ENCODE assay signal across 28 cellular contexts in genomic region chr12:7608184-7608911, GRCh38. TPM values are rescaled to one million over a fixed set of nuclear protein-coding genes. Genes with fewer than 3 reads are reported as not detected.
"Had no signal": no experiment of that assay in that cellular context is flagged by ENCODE, and none has a peak within 500 bp of the region (broad histone marks: within the 10 kb centered on the region; RNA-seq: fewer than 3 reads in every experiment).

No MANE protein-coding gene starts in this region.

- H3K36me3 ChIP-seq: right lobe of liver, stomach, suprapubic skin, tibial nerve, uterus, WERI-Rb-1 had no signal

- H3K9me3 ChIP-seq: right lobe of liver, stomach, suprapubic skin, tibial nerve, uterus had no signal

- H3K27ac ChIP-seq: coronary artery, right lobe of liver, skin epidermis, stomach, suprapubic skin, tibial nerve, uterus, WERI-Rb-1 had no signal

- H3K27me3 ChIP-seq: right lobe of liver, suprapubic skin, tibial nerve, uterus had no signal

- H3K4me3 ChIP-seq: coronary artery, right lobe of liver, skin epidermis, stomach, suprapubic skin, tibial nerve, uterus had no signal

- ATAC-seq: activated CD8-positive, alpha-beta T cell treated with anti-CD3 and anti-CD28 coated beads for 36 hours; left cardiac atrium; right lobe of liver; stimulated activated memory B cell treated with anti-CD40 and anti-IgM and Interleukin-4, amounts not matched to agents 10 μg/mL and 1 μg/mL and 100 μg/mL, for 72 hours had no signal

- FAIRE-seq: islet of Langerhans, TTC549 had no signal

- DNase-seq: activated CD4-positive, alpha-beta T cell treated with anti-CD3 and anti-CD28 coated beads, Interleukin-2, amount 10 ng/mL, durations not matched to agents 7 days and 5 days; activated CD4-positive, CD25-positive, alpha-beta regulatory T cell treated with anti-CD3 and anti-CD28 coated beads, Interleukin-2, amount 50 U/mL, for 72 hours; activated CD8-positive, alpha-beta T cell treated with anti-CD3 and anti-CD28 coated beads for 36 hours; activated gamma-delta T cell treated with Interleukin-2 at 50 U/mL for 16 hours; cerebellar nuclear complex; erythroblast; foreskin melanocyte; hypothalamus; left cardiac atrium; naive B cell; posterior cingulate gyrus; right lobe of liver; stimulated activated CD4-positive, alpha-beta T cell treated with anti-CD3 and anti-CD28 coated beads, Interleukin-2, amount 100 ng/mL, for 24 hours; stomach; T-helper 1 cell; uterus; WERI-Rb-1 had no signal

- H3K4me1 ChIP-seq: right lobe of liver, stomach, tibial nerve, uterus had no signal

RNA-seq across cellular contexts. Expression of gene APOBEC1, which starts 57.4 kb away (rescaled TPM):
- total RNA-seq: activated CD4-positive, alpha-beta T cell treated with anti-CD3 and anti-CD28 coated beads, Interleukin-2, amount 10 ng/mL, durations not matched to agents 7 days and 5 days; activated CD8-positive, alpha-beta T cell treated with anti-CD3 and anti-CD28 coated beads for 36 hours; left cardiac atrium; lower leg skin; mesenteric fat pad; neural crest cell; omental fat pad; right lobe of liver; suprapubic skin; tibial nerve; uterus had no signal
